ENCODE assay signal across 1 cellular context in genomic region chr2:223930002-223930976, GRCh38.
TF ChIP-seq lines count a peak whose summit lies in the region.

No MANE protein-coding gene starts in this region.

TF ChIP-seq in HepG2, 621 proteins besides CTCF, POLR2A, EP300 and RAD21 (continued from another document and continues in another):
- TF ChIP-seq AHDC1 (CRISPR knock-in tag; IDR thresholded peaks at IDR 0.05; ENCODE audit: borderline replicate concordance) (0 out of 2 replicates have a peak, but pooled peaks have one; percentile 57), ZNF333 (CRISPR knock-in tag; IDR thresholded peaks at IDR 0.05; ENCODE audit: borderline replicate concordance) (peak; percentile 87; the same call in 1 of the 2 replicates), ZNF577 (CRISPR knock-in tag; IDR thresholded peaks at IDR 0.05; ENCODE audit: borderline replicate concordance, low read depth) (no peak), HNRNPH1 (optimal IDR thresholded peaks at IDR 0.05; ENCODE audit: low read depth, low read length) (no peak), ZNF878 (CRISPR knock-in tag; IDR thresholded peaks at IDR 0.05) (peak; percentile 69), ZNF512 (CRISPR knock-in tag; IDR thresholded peaks at IDR 0.05) (no peak), ZBTB25 (CRISPR knock-in tag; IDR thresholded peaks at IDR 0.05) (no peak; the same call in 1 of the 2 replicates), ZNF563 (CRISPR knock-in tag; IDR thresholded peaks at IDR 0.05) (peak; percentile 86), NRL (CRISPR knock-in tag; IDR thresholded peaks at IDR 0.05; ENCODE audit: borderline replicate concordance) (peak; percentile 96), ZNF224 (CRISPR knock-in tag; IDR thresholded peaks at IDR 0.05) (peak; percentile 81; the same call in 1 of the 2 replicates), ZBTB49 (CRISPR knock-in tag; IDR thresholded peaks at IDR 0.05; ENCODE audit: borderline replicate concordance) (no peak), ZNF451 (CRISPR knock-in tag; IDR thresholded peaks at IDR 0.05) (peak; percentile 51; the same call in 1 of the 2 replicates), THAP9 (CRISPR knock-in tag; IDR thresholded peaks at IDR 0.05; ENCODE audit: borderline replicate concordance) (peak; percentile 88), DRAP1 (CRISPR knock-in tag; IDR thresholded peaks at IDR 0.05) (peak; percentile 67), HINFP (CRISPR knock-in tag; IDR thresholded peaks at IDR 0.05; ENCODE audit: low read depth) (peak; percentile 90; the same call in 1 of the 2 replicates), RBAK (CRISPR knock-in tag; IDR thresholded peaks at IDR 0.05) (peak; percentile 80; the same call in 1 of the 2 replicates), TEAD3 (CRISPR knock-in tag; optimal IDR thresholded peaks at IDR 0.05; ENCODE audit: borderline replicate concordance) (peak; percentile 81), SIX1 (CRISPR knock-in tag; IDR thresholded peaks at IDR 0.05; ENCODE audit: borderline replicate concordance) (no peak; the same call in 1 of the 2 replicates), MYNN (CRISPR knock-in tag; IDR thresholded peaks at IDR 0.05; ENCODE audit: low read depth) (peak; percentile 72; the same call in 1 of the 2 replicates), KLF12 (CRISPR knock-in tag; IDR thresholded peaks at IDR 0.05; ENCODE audit: borderline replicate concordance) (no peak), E2F1 (CRISPR knock-in tag; IDR thresholded peaks at IDR 0.05) (no peak), IRF9 (CRISPR knock-in tag; IDR thresholded peaks at IDR 0.05; ENCODE audit: borderline replicate concordance) (peak; percentile 90; the same call in 1 of the 2 replicates), ZNF280B (CRISPR knock-in tag; IDR thresholded peaks at IDR 0.05; ENCODE audit: borderline replicate concordance) (peak; percentile 93), ZNF264 (CRISPR knock-in tag; IDR thresholded peaks at IDR 0.05) (peak; percentile 47; the same call in 1 of the 2 replicates), SP140L (CRISPR knock-in tag; IDR thresholded peaks at IDR 0.05; ENCODE audit: borderline replicate concordance) (peak; percentile 87), ZFAT (CRISPR knock-in tag; conservative IDR thresholded peaks at IDR 0.05) (no peak), HDAC6 (IDR thresholded peaks at IDR 0.05; ENCODE audit: low read depth, low read length) (no peak), HMG20A (CRISPR knock-in tag; IDR thresholded peaks at IDR 0.05; ENCODE audit: borderline replicate concordance) (peak; percentile 35; the same call in 1 of the 2 replicates)
